ENCODE assay signal across 8 cellular contexts in genomic region chr17:7384489-7385081, GRCh38. TPM values are rescaled to one million over a fixed set of nuclear protein-coding genes. Genes with fewer than 3 reads are reported as not detected.
DNase-seq lines count a peak whose midpoint lies in the region; ATAC-seq and TF ChIP-seq lines count a peak whose summit lies in the region.

No MANE protein-coding gene starts in this region.

- H3K4me1 ChIP-seq in muscle layer of colon (ENCODE audit: insufficient read depth, low read length) (peaks cover 21% of the 10 kb centered on the region), vagina (peaks cover 39% of the 10 kb centered on the region)

- no peaks in the 10 kb centered on the region for H3K9me3 Mint-ChIP-seq in stimulated activated naive CD8-positive, alpha-beta T cell treated with anti-CD3 and anti-CD28 coated beads, Interleukin-15, Interleukin-2, amounts not matched to agents 100 ng/mL and 50 ng/mL, for 24 hours

- in situ Hi-C loops in astrocyte of the spinal cord (cut with HindIII; ENCODE audit: low sequenced_read_pairs) = no loop called here

- H3K27me3 Mint-ChIP-seq in stimulated activated naive CD8-positive, alpha-beta T cell treated with anti-CD3 and anti-CD28 coated beads, Interleukin-15, Interleukin-2, amounts not matched to agents 100 ng/mL and 50 ng/mL, for 24 hours = peaks cover 30% of the 10 kb centered on the region

- TF ChIP-seq POLR2A in vagina (IDR thresholded peaks at IDR 0.05) = no peak

- H3K9me3 ChIP-seq in muscle layer of colon (ENCODE audit: low read length) = no peaks in the 10 kb centered on the region
- no peaks in the 10 kb centered on the region for H3K9me3 ChIP-seq in vagina

- H3K27ac Mint-ChIP-seq in stimulated activated naive CD8-positive, alpha-beta T cell treated with anti-CD3 and anti-CD28 coated beads, Interleukin-15, Interleukin-2, amounts not matched to agents 100 ng/mL and 50 ng/mL, for 24 hours = peak overlapping the region; percentile 68

- peak overlapping the region; percentile 39 for H3K27ac ChIP-seq in muscle layer of colon (ENCODE audit: low read depth, low read length)
- H3K27ac ChIP-seq in vagina = peak overlapping the region; percentile 67

- H3K36me3 ChIP-seq in muscle layer of colon (ENCODE audit: insufficient read depth, low read length) = no peaks in the 10 kb centered on the region
- H3K36me3 ChIP-seq in vagina = peaks cover 0 to 9% of the 10 kb centered on the region in 2 donors

- no peaks in the 10 kb centered on the region for H3K27me3 ChIP-seq in muscle layer of colon (ENCODE audit: control insufficient read depth in 1 of 2, insufficient read depth in 2 of 2, low read length in 2 of 2)
- H3K27me3 ChIP-seq in vagina = no peaks in the 10 kb centered on the region

- intact Hi-C loops in vagina (cut with DNase I) = no loop called here

- H3K36me3 Mint-ChIP-seq in stimulated activated naive CD8-positive, alpha-beta T cell treated with anti-CD3 and anti-CD28 coated beads, Interleukin-15, Interleukin-2, amounts not matched to agents 100 ng/mL and 50 ng/mL, for 24 hours (ENCODE audit: low read depth) = peaks cover 10% of the 10 kb centered on the region

- H3K9ac ChIP-seq in muscle layer of colon (ENCODE audit: low read length) = no peak overlapping the region

- no peak for TF ChIP-seq CTCF in astrocyte of the spinal cord (IDR thresholded peaks at IDR 0.05; ENCODE audit: low read depth, low read length)
- TF ChIP-seq CTCF in vagina (IDR thresholded peaks at IDR 0.05) = no peak

- DNase-seq in stimulated activated naive CD8-positive, alpha-beta T cell treated with anti-CD3 and anti-CD28 coated beads, Interleukin-15, Interleukin-2, amounts not matched to agents 100 U/mL and 50 U/mL, for 24 hours = no peak
- no peak for DNase-seq in astrocyte of the spinal cord (ENCODE audit: low read depth, low spot score)
- DNase-seq in vagina (ENCODE audit: extremely low spot score in 2 of 2) = peak in 1 of 2 donors; percentile 90
- DNase-seq in SW480 (ENCODE audit: low spot score) = no peak
- no peak for DNase-seq in AG20443 (ENCODE audit: low spot score)

- peak overlapping the region; percentile 78 for H3K4me3 Mint-ChIP-seq in stimulated activated naive CD8-positive, alpha-beta T cell treated with anti-CD3 and anti-CD28 coated beads, Interleukin-15, Interleukin-2, amounts not matched to agents 100 ng/mL and 50 ng/mL, for 24 hours

- no peak for ATAC-seq in stimulated activated naive CD8-positive, alpha-beta T cell treated with anti-CD3 and anti-CD28 coated beads, Interleukin-15, Interleukin-2, amounts not matched to agents 100 U/mL and 50 U/mL, for 24 hours
- no peak for ATAC-seq in HG02763 (IDR thresholded peaks at IDR 0.05; ENCODE audit: unreplicated experiment)

- no peaks in the 10 kb centered on the region for H3K4me1 Mint-ChIP-seq in stimulated activated naive CD8-positive, alpha-beta T cell treated with anti-CD3 and anti-CD28 coated beads, Interleukin-15, Interleukin-2, amounts not matched to agents 100 ng/mL and 50 ng/mL, for 24 hours (ENCODE audit: low read depth)

- peak overlapping the region; percentile 36 for H3K4me3 ChIP-seq in astrocyte of the spinal cord (ENCODE audit: low read depth, low read length)
- peak overlapping the region; percentile 48 to 56 for H3K4me3 ChIP-seq in muscle layer of colon (ENCODE audit: low read depth in 1 of 2, low read length in 2 of 2)
- H3K4me3 ChIP-seq in vagina = peak overlapping the region; percentile 44 to 53

RNA-seq across cellular contexts. Expression of gene TNK1, which starts 3.7 kb away (rescaled TPM):
- total RNA-seq in vagina = 10.1 TPM

RNA-seq across cellular contexts. Expression of gene PLSCR3, which starts 9.7 kb away (rescaled TPM):
- total RNA-seq in vagina = 37.1 TPM

RNA-seq across cellular contexts. Expression of gene TMEM256, which starts 19.3 kb away (rescaled TPM):
- total RNA-seq in vagina = 118 TPM

RNA-seq across cellular contexts. Expression of gene NLGN2, which starts 23.1 kb away (rescaled TPM):
- 25.5 TPM for total RNA-seq in vagina

RNA-seq across cellular contexts. Expression of gene TMEM95, which starts 29.6 kb away (rescaled TPM):
- not detected for total RNA-seq in vagina
